Comparison of ENCODE assay signal across 2 cellular contexts in the genomic region with DNA sequence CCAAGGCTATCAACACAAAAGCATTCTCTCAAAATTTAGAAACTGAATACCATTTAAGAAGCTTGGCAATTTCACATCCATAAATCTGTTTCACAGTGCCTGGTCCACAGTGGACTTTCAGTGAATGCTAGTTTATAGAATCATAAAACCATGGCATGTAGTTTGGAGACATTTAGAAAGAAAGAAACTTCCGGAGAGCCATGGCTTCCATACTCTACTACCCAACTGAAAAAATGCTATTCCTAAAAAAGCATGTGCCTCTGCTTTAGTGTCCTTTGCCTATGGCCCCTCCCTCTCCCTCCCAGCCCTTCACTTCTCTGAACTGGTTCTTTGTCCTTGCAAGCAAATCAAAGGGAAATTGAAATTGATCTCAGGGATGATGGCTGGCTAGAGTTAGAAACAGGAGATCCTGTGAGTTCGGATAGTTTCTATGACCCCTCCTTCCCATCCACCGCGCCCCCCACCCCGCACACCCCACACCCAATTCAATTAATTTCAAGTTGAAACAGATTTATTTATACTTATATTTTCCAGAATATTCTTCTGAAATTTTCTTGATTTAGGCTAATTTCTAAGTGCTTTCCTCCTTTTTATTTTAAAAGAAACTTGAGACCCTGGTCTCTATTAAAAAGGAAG.
TF ChIP-seq lines count a peak whose summit lies in the region.

No MANE protein-coding gene starts in this region.

TF ChIP-seq in SK-N-SH, 30 proteins besides CTCF, POLR2A, EP300 and RAD21:
- TF ChIP-seq POLR2AphosphoS5 (IDR thresholded peaks at IDR 0.05; ENCODE audit: low read depth, low read length) (no peak), TCF12 (IDR thresholded peaks at IDR 0.05) (no peak), MEF2A (IDR thresholded peaks at IDR 0.05; ENCODE audit: borderline replicate concordance, low read depth) (no peak), SIN3A (IDR thresholded peaks at IDR 0.05; ENCODE audit: borderline replicate concordance, low read depth, low read length) (0 out of 2 replicates have a peak, but pooled peaks have one; percentile 12), TEAD4 (IDR thresholded peaks at IDR 0.05; ENCODE audit: borderline replicate concordance, insufficient read depth) (no peak)
- TF ChIP-seq, protein P1, sequence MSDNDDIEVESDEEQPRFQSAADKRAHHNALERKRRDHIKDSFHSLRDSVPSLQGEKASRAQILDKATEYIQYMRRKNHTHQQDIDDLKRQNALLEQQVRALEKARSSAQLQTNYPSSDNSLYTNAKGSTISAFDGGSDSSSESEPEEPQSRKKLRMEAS (IDR thresholded peaks at IDR 0.05; ENCODE audit: low read depth): no peak

TF ChIP-seq in H1, 55 proteins besides CTCF, POLR2A, EP300 and RAD21:
- TF ChIP-seq SP1 (IDR thresholded peaks at IDR 0.05; ENCODE audit: low read depth, low read length): no peak
